Comparison of ENCODE assay signal across 9 cellular contexts in genomic region chr15:78264304-78265136, GRCh38. TPM values are rescaled to one million over a fixed set of nuclear protein-coding genes. Genes with fewer than 3 reads are reported as not detected.
DNase-seq lines count a peak whose midpoint lies in the region; ATAC-seq and TF ChIP-seq lines count a peak whose summit lies in the region.
"Had no signal": no experiment of that assay in that cellular context is flagged by ENCODE, and none has a peak within 500 bp of the region (broad histone marks: within the 10 kb centered on the region; RNA-seq: fewer than 3 reads in every experiment).

Gene DNAJA4 (plus strand): TSS chr15:78264562. CDS start chr15:78264764, 202 bp downstream.

- DNase-seq in NCI-H2227 (lab: John Stamatoyannopoulos, UW; ENCODE audit: unreplicated experiment) (peak; percentile 40), NCI-H2227 treated with DMSO at 0.1 percent for 48 hours (lab: John Stamatoyannopoulos, UW) (no peak), lower lobe of right lung (peak; percentile 74), KG1 (lab: John Stamatoyannopoulos, UW) (no peak)
- peak; percentile 66 for DNase-seq in activated CD4-positive, alpha-beta memory T cell treated with anti-CD3 and anti-CD28 coated beads for 36 hours
- peak; percentile 32 to 55 (median 49) for DNase-seq in stimulated activated CD4-positive, alpha-beta T cell treated with anti-CD3 and anti-CD28 coated beads, TNF-alpha, amount 100 ng/mL, for 4 hours (ENCODE audit: low read depth in 3 of 3)

- CTCF ChIA-PET in activated CD4-positive, alpha-beta memory T cell treated with anti-CD3 and anti-CD28 coated beads for 36 hours (lab: Charles Lee): interaction anchor here (0.8 to 2.7 kb wide), 11 partner anchors 22 to 1929 kb away, joined by 3 to 15 read pairs (median 4); partner anchors contain the start of genes CIB2, IREB2 and SKIC8

- H3K9ac ChIP-seq in duodenal mucosa (ENCODE audit: low read depth in 1 of 2, low read length in 2 of 2): peak within 1 kb of the TSS; percentile 74 to 85

- peak within 1 kb of the TSS; percentile 78 for H3K4me3 Mint-ChIP-seq in activated CD4-positive, alpha-beta memory T cell treated with anti-CD3 and anti-CD28 coated beads for 36 hours

- ATAC-seq in lower lobe of right lung (peak; percentile 69 to 73), HG02623 (IDR thresholded peaks at IDR 0.05; ENCODE audit: unreplicated experiment) (no peak)

- H3K4me3 ChIP-seq in duodenal mucosa (ENCODE audit: low read depth in 1 of 2, low read length in 2 of 2) (peak within 1 kb of the TSS; percentile 82 to 84), lower lobe of right lung (peak within 1 kb of the TSS; percentile 74)

- H3K4me1 ChIP-seq in duodenal mucosa (ENCODE audit: control insufficient read depth in 1 of 2, insufficient read depth in 2 of 2, low read length in 2 of 2) (peaks cover 18 to 19% of the 10 kb centered on the region in 2 donors), lower lobe of right lung (peaks cover 18% of the 10 kb centered on the region)

- no peaks in the 10 kb centered on the region for H3K9me3 ChIP-seq in duodenal mucosa (ENCODE audit: control insufficient read depth in 1 of 2, low read length in 2 of 2)
- H3K9me3 ChIP-seq in lower lobe of right lung: no peaks in the 10 kb centered on the region

- H3K27me3 ChIP-seq in duodenal mucosa (ENCODE audit: control insufficient read depth in 1 of 2, insufficient read depth in 2 of 2, low read length in 2 of 2) (no peaks in the 10 kb centered on the region), lower lobe of right lung (ENCODE audit: low read depth) (no peaks in the 10 kb centered on the region)

- no peaks in the 10 kb centered on the region for H3K36me3 Mint-ChIP-seq in activated CD4-positive, alpha-beta memory T cell treated with anti-CD3 and anti-CD28 coated beads for 36 hours

- peak; percentile 29 for TF ChIP-seq CTCF in lower lobe of right lung (IDR thresholded peaks at IDR 0.05)

- H3K27me3 Mint-ChIP-seq in activated CD4-positive, alpha-beta memory T cell treated with anti-CD3 and anti-CD28 coated beads for 36 hours: no peaks in the 10 kb centered on the region

- peaks cover 25% of the 10 kb centered on the region for H3K4me1 Mint-ChIP-seq in activated CD4-positive, alpha-beta memory T cell treated with anti-CD3 and anti-CD28 coated beads for 36 hours (ENCODE audit: low read depth)

- H3K9me3 Mint-ChIP-seq in activated CD4-positive, alpha-beta memory T cell treated with anti-CD3 and anti-CD28 coated beads for 36 hours: no peaks in the 10 kb centered on the region

- intact Hi-C loops in activated CD4-positive, alpha-beta memory T cell treated with anti-CD3 and anti-CD28 coated beads for 36 hours (cut with micrococcal nuclease): loop anchor here (2.0 kb wide), 1 partner anchor 34 kb away; the partner anchor contains the start of gene SKIC8
- intact Hi-C loops in lower lobe of right lung (cut with DNase I): no loop called here

- H3K27ac Mint-ChIP-seq in activated CD4-positive, alpha-beta memory T cell treated with anti-CD3 and anti-CD28 coated beads for 36 hours: peak within 1 kb of the TSS; percentile 75

- H3K36me3 ChIP-seq in duodenal mucosa (ENCODE audit: control insufficient read depth in 1 of 2, insufficient read depth in 2 of 2, low read length in 2 of 2) (no peaks in the 10 kb centered on the region), lower lobe of right lung (no peaks in the 10 kb centered on the region)

- H3K27ac ChIP-seq in duodenal mucosa (ENCODE audit: low read depth, low read length) (peak within 1 kb of the TSS; percentile 51), lower lobe of right lung (peak within 1 kb of the TSS; percentile 68)
- H3K27ac ChIP-seq: C4-2B had no signal

- POLR2A ChIA-PET in activated CD4-positive, alpha-beta memory T cell treated with anti-CD3 and anti-CD28 coated beads for 36 hours (lab: Charles Lee): interaction anchor here (1.4 to 5.6 kb wide), 4 partner anchors 9 to 276 kb away, joined by 4 to 34 read pairs (median 10); partner anchors contain the start of genes IREB2, PSMA4 and SKIC8

RNA-seq across cellular contexts. Expression of gene DNAJA4, which starts in this region (rescaled TPM):
- 10 to 100 TPM; 36.3 to 39.6 TPM for total RNA-seq in activated CD4-positive, alpha-beta memory T cell treated with anti-CD3 and anti-CD28 coated beads for 36 hours
- 34.4 TPM for total RNA-seq in lower lobe of right lung

Comparison
In these comparisons a context has a peak if more than half of its experiments do, and no peak if none do; other contexts are left out.
1. DNase-seq: peak in NCI-H2227 (single experiment), activated CD4-positive, alpha-beta memory T cell treated with anti-CD3 and anti-CD28 coated beads for 36 hours (single experiment), lower lobe of right lung (single experiment) and stimulated activated CD4-positive, alpha-beta T cell treated with anti-CD3 and anti-CD28 coated beads, TNF-alpha, amount 100 ng/mL, for 4 hours (3 of 3); none in NCI-H2227 treated with DMSO at 0.1 percent for 48 hours (single experiment) and KG1 (single experiment).